20 cellular contexts compared by ENCODE assay signal in the genomic region with DNA sequence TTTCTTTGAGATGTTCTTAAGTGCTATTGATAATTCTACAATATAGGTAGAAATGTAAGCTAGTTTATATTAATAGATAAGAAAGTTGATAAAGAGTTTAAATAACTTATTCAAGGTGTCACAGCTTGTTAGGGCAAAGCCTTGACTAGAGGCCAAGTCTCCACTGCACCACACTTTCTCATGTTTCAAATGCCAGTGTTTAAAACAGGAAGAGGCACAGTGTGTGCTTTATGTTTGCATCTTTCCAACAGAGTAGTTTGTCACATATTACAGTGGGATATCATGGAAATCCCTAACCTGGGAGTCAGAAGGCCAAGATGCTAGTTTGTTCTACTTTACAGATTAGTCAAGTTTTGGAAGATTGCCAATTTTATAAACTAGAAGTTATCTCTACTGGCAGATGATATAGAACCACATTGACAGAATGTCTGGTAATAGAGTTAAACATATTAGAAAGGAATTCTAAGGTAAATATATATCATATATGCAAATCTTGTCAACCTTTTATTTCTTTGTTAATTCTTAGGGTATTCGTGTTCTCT. TPM values are rescaled to one million over a fixed set of nuclear protein-coding genes. Genes with fewer than 3 reads are reported as not detected.
DNase-seq lines count a peak whose midpoint lies in the region; ATAC-seq, FAIRE-seq and TF ChIP-seq lines count a peak whose summit lies in the region.
"Had no signal": no experiment of that assay in that cellular context is flagged by ENCODE, and none has a peak within 500 bp of the region (broad histone marks: within the 10 kb centered on the region; RNA-seq: fewer than 3 reads in every experiment).

No MANE protein-coding gene starts in this region.

- ATAC-seq in heart left ventricle (peak in 3 of 4 donors; percentile 48 to 59 (median 53)), left cardiac atrium (no peak), aorta (ENCODE audit: low FRiP score) (no peak), GM19397 (IDR thresholded peaks at IDR 0.05; ENCODE audit: unreplicated experiment) (no peak)
- ATAC-seq: mucosa of descending colon, T-cell had no signal

- 94 to 99% (median 97%) methylated on average over 1 of the region's 1 CpG for WGBS in heart left ventricle, 4 donors
- WGBS in aorta, 2 donors = 97 to 98% methylated on average over 1 of the region's 1 CpG

- DNase-seq in heart left ventricle (no peak), left cardiac atrium (no peak), RCC 7860 (ENCODE audit: low spot score) (peak; percentile 4), endothelial cell of umbilical vein (ENCODE audit: low read depth, low spot score) (peak; percentile 40), aorta (no peak), NCI-H1105 (lab: John Stamatoyannopoulos, UW) (no peak), putamen (ENCODE audit: low spot score) (no peak)
- DNase-seq: activated CD4-positive, alpha-beta T cell treated with anti-CD3 and anti-CD28 coated beads, Interleukin-2, amount 50 U/mL, for 4 hours; activated naive CD4-positive, alpha-beta T cell treated with anti-CD3 and anti-CD28 coated beads for 36 hours; GDM1; hypothalamus; mucosa of descending colon; MV-4-11; NCI-H2081; NCI-H526 treated with DMSO at 0.1 percent for 48 hours; stomach; T-cell had no signal

- CTCF ChIA-PET in endothelial cell of umbilical vein (lab: Charles Lee) = interaction anchor here (2.1 kb wide), 1 partner anchor 18 kb away, joined by 7 read pairs; no protein-coding TSS in a partner anchor

- H3K36me3 ChIP-seq in heart left ventricle = peaks cover 0 to 27% (median 13%) of the 10 kb centered on the region in 9 donors
- H3K36me3 ChIP-seq in endothelial cell of umbilical vein (ENCODE audit: control insufficient read depth in 2 of 2, extremely low read depth in 1 of 2, insufficient read depth in 2 of 2, low read length in 2 of 2) = no peaks in the 10 kb centered on the region
- peaks cover 0 to 7% of the 10 kb centered on the region in 2 donors for H3K36me3 ChIP-seq in aorta (ENCODE audit: control insufficient read depth in 1 of 2, insufficient read depth in 2 of 2, low read length in 1 of 2)

- no peak overlapping the region for H3K4me2 ChIP-seq in endothelial cell of umbilical vein (ENCODE audit: insufficient read depth, low read length)

- TF ChIP-seq POLR2A in heart left ventricle (IDR thresholded peaks at IDR 0.05) (no peak), endothelial cell of umbilical vein (IDR thresholded peaks at IDR 0.05; ENCODE audit: low read depth, low read length) (no peak)

- H3K27me3 ChIP-seq in heart left ventricle (no peaks in the 10 kb centered on the region), endothelial cell of umbilical vein (ENCODE audit: control insufficient read depth in 2 of 2, insufficient read depth in 2 of 2, low read length in 2 of 2) (no peaks in the 10 kb centered on the region), aorta (ENCODE audit: control insufficient read depth in 1 of 2, insufficient read depth in 2 of 2, low read length in 1 of 2) (no peaks in the 10 kb centered on the region)
- H3K27me3 ChIP-seq: neutrophil, stomach had no signal

- no peaks in the 10 kb centered on the region for H3K9me1 ChIP-seq in endothelial cell of umbilical vein (replicated peaks; ENCODE audit: control insufficient read depth, extremely low read depth, insufficient read depth, low read length)

- H3K9ac ChIP-seq in endothelial cell of umbilical vein (replicated peaks; ENCODE audit: extremely low read depth, insufficient read depth, low read length) = no peak overlapping the region

- no peak overlapping the region for H3K27ac ChIP-seq in heart left ventricle
- H3K27ac ChIP-seq in endothelial cell of umbilical vein (ENCODE audit: insufficient read depth, low read depth, low read length) = no peak overlapping the region
- no peak overlapping the region for H3K27ac ChIP-seq in aorta (ENCODE audit: low read depth in 1 of 2, low read length in 2 of 2)
- H3K27ac ChIP-seq: neutrophil, stomach, VCaP had no signal

- intact Hi-C loops in heart left ventricle (cut with DNase I) (no loop called here), left cardiac atrium (cut with DNase I) (no loop called here), endothelial cell of umbilical vein (cut with micrococcal nuclease) (loop anchor here (1.0 kb wide), 1 partner anchor 11 kb away; no protein-coding TSS in a partner anchor), aorta (cut with DNase I) (no loop called here)

- no peaks in the 10 kb centered on the region for H4K20me1 ChIP-seq in endothelial cell of umbilical vein (replicated peaks; ENCODE audit: control insufficient read depth, extremely low read depth, insufficient read depth, low read length)

- BruUV-seq in endothelial cell of umbilical vein (replicated peaks; lab: Mats Ljungman, UMichigan) = no TSS peak

- TF ChIP-seq CTCF in heart left ventricle (IDR thresholded peaks at IDR 0.05) (no peak), endothelial cell of umbilical vein (IDR thresholded peaks at IDR 0.05; ENCODE audit: extremely low read depth in 1 of 2, insufficient read depth in 1 of 2, low read depth in 1 of 2, low read length in 2 of 2) (no peak)

- no peak overlapping the region for H2AFZ ChIP-seq in endothelial cell of umbilical vein (ENCODE audit: low read depth, low read length)

- dilution Hi-C loops in endothelial cell of umbilical vein (cut with MboI; ENCODE audit: extremely low pct_ligation_motif_present, low sequenced_read_pairs) = no loop called here

- H3K9me3 ChIP-seq in heart left ventricle (no peaks in the 10 kb centered on the region), endothelial cell of umbilical vein (replicated peaks; ENCODE audit: control insufficient read depth, insufficient read depth, low read length) (no peaks in the 10 kb centered on the region), aorta (ENCODE audit: control insufficient read depth, low read length) (no peaks in the 10 kb centered on the region)
- H3K9me3 ChIP-seq: mucosa of descending colon, neutrophil, stomach had no signal

- FAIRE-seq in RCC 7860 (lab: Jason Lieb, UNC) (no peak), endothelial cell of umbilical vein (lab: Jason Lieb, UNC) (no peak)

- no peaks in the 10 kb centered on the region for H3K79me2 ChIP-seq in endothelial cell of umbilical vein (ENCODE audit: control insufficient read depth, insufficient read depth, low read length)

- H3K4me3 ChIP-seq in heart left ventricle = no peak overlapping the region
- H3K4me3 ChIP-seq in endothelial cell of umbilical vein (replicated peaks in 1 of 3; ENCODE audit: insufficient read depth in 1 of 3, low read depth in 1 of 3, low read length in 3 of 3) = no peak overlapping the region
- no peak overlapping the region for H3K4me3 ChIP-seq in aorta (ENCODE audit: low read length in 2 of 2)
- H3K4me3 ChIP-seq: mucosa of descending colon, stomach had no signal

- POLR2A ChIA-PET in endothelial cell of umbilical vein (lab: Charles Lee) = no interaction called here

- H3K4me1 ChIP-seq in heart left ventricle (peaks cover 0 to 13% (median 0%) of the 10 kb centered on the region in 12 donors), endothelial cell of umbilical vein (ENCODE audit: control insufficient read depth, extremely low read depth, insufficient read depth, low read length) (peaks cover 5% of the 10 kb centered on the region), aorta (ENCODE audit: control insufficient read depth in 1 of 2, insufficient read depth in 2 of 2, low read length in 2 of 2) (no peaks in the 10 kb centered on the region)

TF ChIP-seq in endothelial cell of umbilical vein, 7 proteins besides CTCF, POLR2A, EP300 and RAD21:
- TF ChIP-seq POLR2AphosphoS5 (IDR thresholded peaks at IDR 0.05; ENCODE audit: insufficient read depth, low read depth, low read length) (no peak), GATA2 (IDR thresholded peaks at IDR 0.05; ENCODE audit: insufficient read depth, insufficient read length, low read depth, low read length) (peak; percentile 28)

RNA-seq across cellular contexts. Expression of gene SLF1, which starts 56.4 kb away (rescaled TPM):
- total RNA-seq in heart left ventricle (1 to 10 TPM; 4.0 to 8.1 (median 5.8) TPM), left cardiac atrium (1 to 10 TPM; 4.3 to 4.8 TPM), endothelial cell of umbilical vein (6.4 and 8.5 TPM in 2 replicates), aorta (1 to 10 TPM; 3.9 to 6.1 TPM)
- polyA plus RNA-seq in heart left ventricle (1 to 10 TPM; 2.4 to 4.2 TPM), endothelial cell of umbilical vein (1.4 TPM in 2 replicates), aorta (1 to 10 TPM; 2.1 to 3.1 TPM)
- polyA plus RNA-seq in endothelial cell of umbilical vein (2011; cell fraction: cytosol; rRNA removed) = 1.7 and 2.2 TPM in 2 replicates
- 4.2 and 5.3 TPM in 2 replicates for polyA plus RNA-seq in endothelial cell of umbilical vein (2011; cell fraction: nucleus; rRNA removed)
- 2.2 and 4.4 TPM in 2 replicates for polyA plus RNA-seq in endothelial cell of umbilical vein (2012)
- polyA minus RNA-seq in endothelial cell of umbilical vein = 3.6 and 3.9 TPM in 2 replicates
- polyA minus RNA-seq in endothelial cell of umbilical vein (2011; cell fraction: cytosol; rRNA and poly(A)+ RNA removed) = 63.7 TPM
- 5.0 and 12.6 TPM in 2 replicates for polyA minus RNA-seq in endothelial cell of umbilical vein (2011; cell fraction: nucleus; rRNA and poly(A)+ RNA removed)

RNA-seq across cellular contexts. Expression of gene KIAA0825, which starts 56.5 kb away (rescaled TPM):
- 1 to 10 TPM; 1.6 to 4.1 (median 2.4) TPM for total RNA-seq in heart left ventricle
- under 1 TPM; 0.27 to 1.00 TPM for polyA plus RNA-seq in heart left ventricle
- total RNA-seq in left cardiac atrium = 1 to 10 TPM; 2.2 to 3.0 TPM
- 1.1 and 1.3 TPM in 2 replicates for total RNA-seq in endothelial cell of umbilical vein
- polyA plus RNA-seq in endothelial cell of umbilical vein = 0.10 and 0.15 TPM in 2 replicates
- polyA plus RNA-seq in endothelial cell of umbilical vein (2011; cell fraction: cytosol; rRNA removed) = 0.30 and 0.37 TPM in 2 replicates
- 0.88 and 1.0 TPM in 2 replicates for polyA plus RNA-seq in endothelial cell of umbilical vein (2011; cell fraction: nucleus; rRNA removed)
- 0.52 and 0.61 TPM in 2 replicates for polyA plus RNA-seq in endothelial cell of umbilical vein (2012)
- 1.8 and 2.1 TPM in 2 replicates for polyA minus RNA-seq in endothelial cell of umbilical vein
- 30.2 TPM for polyA minus RNA-seq in endothelial cell of umbilical vein (2011; cell fraction: cytosol; rRNA and poly(A)+ RNA removed)
- 8.8 and 12.3 TPM in 2 replicates for polyA minus RNA-seq in endothelial cell of umbilical vein (2011; cell fraction: nucleus; rRNA and poly(A)+ RNA removed)
- total RNA-seq in aorta = 1 to 10 TPM; 3.7 to 4.3 TPM
- under 1 TPM in 1 of 2 donors, not detected in 1; 0.54 TPM for polyA plus RNA-seq in aorta

Comparison
In these comparisons a context has a peak if more than half of its experiments do, and no peak if none do; other contexts are left out.
1. ATAC-seq: peak in heart left ventricle (3 of 4); none in left cardiac atrium (0 of 2), aorta (single experiment) and GM19397 (single experiment).
2. DNase-seq: peak in RCC 7860 (single experiment) and endothelial cell of umbilical vein (single experiment); none in heart left ventricle (0 of 5), left cardiac atrium (single experiment), aorta (0 of 2), NCI-H1105 (single experiment) and putamen (single experiment).